In genomic region chr15:84734794-84735479, GRCh38 we compare ENCODE assay signal across 1 cellular context.
TF ChIP-seq lines count a peak whose summit lies in the region.

No MANE protein-coding gene starts in this region.

TF ChIP-seq in K562, 482 proteins besides CTCF, POLR2A, EP300 and RAD21 (continued from another document and continues in another):
- TF ChIP-seq HMBOX1 (IDR thresholded peaks at IDR 0.05) (no peak), TAF9B (IDR thresholded peaks at IDR 0.05; ENCODE audit: partially characterized antibody) (peak; percentile 81), HCFC1 (IDR thresholded peaks at IDR 0.05; ENCODE audit: low read depth, low read length) (no peak), HDAC2 (IDR thresholded peaks at IDR 0.05) (peak; percentile 90), CTBP1 (IDR thresholded peaks at IDR 0.05; ENCODE audit: borderline replicate concordance) (peak; percentile 93), BRD9 (IDR thresholded peaks at IDR 0.05; ENCODE audit: low read depth, partially characterized antibody) (peak; percentile 96), ATF4 (CRISPR knock-in tag; IDR thresholded peaks at IDR 0.05) (peak; percentile 70; the same call in 1 of the 2 replicates), FOXJ2 (tag; IDR thresholded peaks at IDR 0.05) (0 out of 2 replicates have a peak, but pooled peaks have one; percentile 43), ZNF277 (CRISPR knock-in tag; IDR thresholded peaks at IDR 0.05; ENCODE audit: borderline replicate concordance) (no peak), FOXP1 (CRISPR knock-in tag; IDR thresholded peaks at IDR 0.05) (no peak), NKRF (IDR thresholded peaks at IDR 0.05; ENCODE audit: borderline replicate concordance) (peak; percentile 78; the same call in 1 of the 2 replicates), XRCC5 (IDR thresholded peaks at IDR 0.05; ENCODE audit: low read depth, low read length) (no peak), RBFOX2 (IDR thresholded peaks at IDR 0.05; ENCODE audit: low read depth, low read length) (peak; percentile 65), SMAD3 (CRISPR knock-in tag; conservative IDR thresholded peaks at IDR 0.05) (no peak), RCOR1 (IDR thresholded peaks at IDR 0.05; ENCODE audit: borderline replicate concordance in 1 of 2, low read depth in 2 of 2, low read length in 2 of 2) (peak in 1 of 2 experiments; percentile 68; a peak in 2 of 4 replicates), ZC3H11A (IDR thresholded peaks at IDR 0.05; ENCODE audit: low read depth, low read length) (no peak), SMARCB1 (IDR thresholded peaks at IDR 0.05; ENCODE audit: insufficient read length, low read depth) (no peak), ZNF3 (CRISPR knock-in tag; IDR thresholded peaks at IDR 0.05) (no peak), PRDM10 (IDR thresholded peaks at IDR 0.05; ENCODE audit: partially characterized antibody) (peak; percentile 80), ELK1 (CRISPR knock-in tag; IDR thresholded peaks at IDR 0.05) (no peak), SAFB (IDR thresholded peaks at IDR 0.05; ENCODE audit: borderline replicate concordance, low read depth, low read length) (no peak), OTX1 (CRISPR knock-in tag; IDR thresholded peaks at IDR 0.05) (peak; percentile 70), TEAD4 (IDR thresholded peaks at IDR 0.05; ENCODE audit: low read length) (peak; percentile 87), TEAD4 (CRISPR knock-in tag; IDR thresholded peaks at IDR 0.05; ENCODE audit: borderline replicate concordance) (no peak), SMARCA4 (IDR thresholded peaks at IDR 0.05) (peak; percentile 93), NCOA1 (IDR thresholded peaks at IDR 0.05; ENCODE audit: low read depth) (peak; percentile 86), KDM1A (IDR thresholded peaks at IDR 0.05) (peak; percentile 36 to 48; a peak in 3 of 4 replicates), NFE2 (IDR thresholded peaks at IDR 0.05; ENCODE audit: low read depth) (no peak), HDAC1 (IDR thresholded peaks at IDR 0.05) (peak in 1 of 2 experiments; percentile 89; a peak in 3 of 4 replicates), E2F4 (CRISPR knock-in tag; IDR thresholded peaks at IDR 0.05; ENCODE audit: low read depth) (no peak), TRIM24 (IDR thresholded peaks at IDR 0.05) (peak; percentile 92), MTF1 (CRISPR knock-in tag; IDR thresholded peaks at IDR 0.05; ENCODE audit: borderline replicate concordance) (no peak), RBBP5 (IDR thresholded peaks at IDR 0.05; ENCODE audit: borderline replicate concordance, insufficient read depth, low read length, poor library complexity, severe bottlenecking) (peak; percentile 71), TFAP4 (CRISPR knock-in tag; IDR thresholded peaks at IDR 0.05; ENCODE audit: borderline replicate concordance) (peak; percentile 51; the same call in 1 of the 2 replicates), PTTG1 (tag; IDR thresholded peaks at IDR 0.05; ENCODE audit: low read depth) (no peak), ZNF780A (CRISPR knock-in tag; IDR thresholded peaks at IDR 0.05) (no peak), ZSCAN32 (CRISPR knock-in tag; IDR thresholded peaks at IDR 0.05) (no peak), RB1 (IDR thresholded peaks at IDR 0.05; ENCODE audit: low read depth) (no peak), MBD1 (CRISPR knock-in tag; IDR thresholded peaks at IDR 0.05) (no peak), TFAM (CRISPR knock-in tag; conservative IDR thresholded peaks at IDR 0.05) (no peak), SOX6 (IDR thresholded peaks at IDR 0.05) (peak; percentile 84), MEIS2 (IDR thresholded peaks at IDR 0.05; ENCODE audit: partially characterized antibody) (peak; percentile 59), ZNF280B (CRISPR knock-in tag; IDR thresholded peaks at IDR 0.05) (no peak), SLC30A9 (CRISPR knock-in tag; IDR thresholded peaks at IDR 0.05) (no peak), ZNF584 (CRISPR knock-in tag; IDR thresholded peaks at IDR 0.05; ENCODE audit: low read depth) (0 out of 2 replicates have a peak, but pooled peaks have one; percentile 48), CEBPG (CRISPR knock-in tag; IDR thresholded peaks at IDR 0.05) (peak; percentile 74; the same call in 1 of the 2 replicates), CEBPG (tag; conservative IDR thresholded peaks at IDR 0.05 in 1 of 2, IDR thresholded peaks at IDR 0.05 in 1 of 2) (peak; percentile 81 to 83), HLTF (IDR thresholded peaks at IDR 0.05) (peak; percentile 94), SUPT5H (IDR thresholded peaks at IDR 0.05) (peak; percentile 73), PTRF (tag; IDR thresholded peaks at IDR 0.05) (no peak), MAFG (tag; conservative IDR thresholded peaks at IDR 0.05) (0 out of 2 replicates have a peak, but pooled peaks have one; percentile 22), SNIP1 (IDR thresholded peaks at IDR 0.05; ENCODE audit: low read depth) (no peak), ZNF384 (IDR thresholded peaks at IDR 0.05; ENCODE audit: low read depth, low read length) (peak; percentile 87), PHF20 (IDR thresholded peaks at IDR 0.05; ENCODE audit: partially characterized antibody) (peak; percentile 27), DIDO1 (tag; IDR thresholded peaks at IDR 0.05; ENCODE audit: low read depth) (peak; percentile 13; the same call in 1 of the 2 replicates), TBP (optimal IDR thresholded peaks at IDR 0.05; ENCODE audit: low read depth, low read length) (peak; percentile 51), KHSRP (IDR thresholded peaks at IDR 0.05) (0 out of 2 replicates have a peak, but pooled peaks have one; percentile 35)
